8 cellular contexts compared by ENCODE assay signal in genomic region chr2:11753886-11754704, GRCh38. TPM values are rescaled to one million over a fixed set of nuclear protein-coding genes. Genes with fewer than 3 reads are reported as not detected.
DNase-seq lines count a peak whose midpoint lies in the region; ATAC-seq and TF ChIP-seq lines count a peak whose summit lies in the region.

No MANE protein-coding gene starts in this region.

- ATAC-seq in GM19397 (IDR thresholded peaks at IDR 0.05; ENCODE audit: unreplicated experiment) (peak; percentile 35), HG03520 (IDR thresholded peaks at IDR 0.05; ENCODE audit: unreplicated experiment) (peak; percentile 23), RWPE2 (ENCODE audit: low read depth) (peak; percentile 79)
- ATAC-seq in activated naive CD4-positive, alpha-beta T cell treated with anti-CD3 and anti-CD28 coated beads, Interleukin-2, amount 50 U/mL, for 72 hours: peak; percentile 80 to 81

- 68% methylated on average over 15 of the region's 15 CpGs for WGBS in hepatocyte (ENCODE audit: low lambda C conversion rate, missing lambda C conversion rate)

- H3K27me3 ChIP-seq in RWPE2 (ENCODE audit: insufficient read depth, poor library complexity, severe bottlenecking): no peaks in the 10 kb centered on the region
- no peaks in the 10 kb centered on the region for H3K27me3 ChIP-seq in hepatocyte

- H3K27ac ChIP-seq in RWPE2 (ENCODE audit: poor library complexity, severe bottlenecking): peak overlapping the region; percentile 51
- peak overlapping the region; percentile 10 for H3K27ac ChIP-seq in hepatocyte

- no peaks in the 10 kb centered on the region for H3K9me2 ChIP-seq in hepatocyte (replicated peaks; ENCODE audit: insufficient read depth)

- TF ChIP-seq CTCF in RWPE2 (IDR thresholded peaks at IDR 0.05; ENCODE audit: poor library complexity, severe bottlenecking): no peak
- TF ChIP-seq CTCF in hepatocyte (IDR thresholded peaks at IDR 0.05; ENCODE audit: poor library complexity): no peak

- H3K9me3 ChIP-seq in RWPE2 (ENCODE audit: severe bottlenecking) (no peaks in the 10 kb centered on the region), hepatocyte (ENCODE audit: low read depth) (no peaks in the 10 kb centered on the region)

- H3K4me3 ChIP-seq in RWPE2 (ENCODE audit: severe bottlenecking): no peak overlapping the region
- no peak overlapping the region for H3K4me3 ChIP-seq in hepatocyte

- H3K9me3 Mint-ChIP-seq in activated naive CD4-positive, alpha-beta T cell treated with anti-CD3 and anti-CD28 coated beads, Interleukin-2, amount 50 U/mL, for 72 hours: no peaks in the 10 kb centered on the region

- no peak overlapping the region for H2AFZ ChIP-seq in hepatocyte

- H3K4me2 ChIP-seq in hepatocyte: peak overlapping the region; percentile 50

- H3K79me2 ChIP-seq in hepatocyte: peaks cover 94% of the 10 kb centered on the region

- H4K20me1 ChIP-seq in hepatocyte (ENCODE audit: insufficient read depth, poor library complexity, severe bottlenecking): peaks cover 68% of the 10 kb centered on the region

- H3K4me1 ChIP-seq in RWPE2 (ENCODE audit: insufficient read depth, poor library complexity, severe bottlenecking) (peaks cover 32% of the 10 kb centered on the region), hepatocyte (ENCODE audit: insufficient read depth) (peaks cover 8% of the 10 kb centered on the region)

- peaks cover 2 to 24% of the 10 kb centered on the region in 2 donors for H3K36me3 Mint-ChIP-seq in activated naive CD4-positive, alpha-beta T cell treated with anti-CD3 and anti-CD28 coated beads, Interleukin-2, amount 50 U/mL, for 72 hours

- H3K36me3 ChIP-seq in RWPE2 (ENCODE audit: low read depth): peaks cover 24% of the 10 kb centered on the region
- no peaks in the 10 kb centered on the region for H3K36me3 ChIP-seq in hepatocyte (replicated peaks; ENCODE audit: insufficient read depth, low read depth)

- H3K27ac Mint-ChIP-seq in activated naive CD4-positive, alpha-beta T cell treated with anti-CD3 and anti-CD28 coated beads, Interleukin-2, amount 50 U/mL, for 72 hours: peak overlapping the region; percentile 94 to 97

- DNase-seq in CD1c-positive myeloid dendritic cell (ENCODE audit: extremely low spot score) (peak; percentile 71), RWPE2 (ENCODE audit: low spot score) (no peak), hepatocyte (ENCODE audit: low spot score) (no peak), amygdala (lab: John Stamatoyannopoulos, UW) (no peak)
- DNase-seq in activated naive CD4-positive, alpha-beta T cell treated with anti-CD3 and anti-CD28 coated beads, Interleukin-2, amount 50 U/mL, for 72 hours (ENCODE audit: low spot score in 2 of 2): peak; percentile 68 to 87
- peak; percentile 35 for DNase-seq in stimulated activated CD8-positive, alpha-beta memory T cell treated with anti-CD3 and anti-CD28 coated beads, Interleukin-15, amount 100 ng/mL, for 1 hour (ENCODE audit: low read depth)

RNA-seq across cellular contexts. Expression of gene LPIN1, which starts 7.7 kb away (rescaled TPM):
- total RNA-seq in activated naive CD4-positive, alpha-beta T cell treated with anti-CD3 and anti-CD28 coated beads, Interleukin-2, amount 50 U/mL, for 72 hours: 10 to 100 TPM; 68.6 to 92.9 TPM
- 35.3 and 42.6 TPM in 2 replicates for total RNA-seq in hepatocyte
- 34.5 and 45.8 TPM in 2 replicates for polyA plus RNA-seq in hepatocyte

Comparison
In these comparisons a context has a peak if more than half of its experiments do, and no peak if none do; other contexts are left out.
1. DNase-seq: peak in CD1c-positive myeloid dendritic cell (single experiment), activated naive CD4-positive, alpha-beta T cell treated with anti-CD3 and anti-CD28 coated beads, Interleukin-2, amount 50 U/mL, for 72 hours (2 of 2) and stimulated activated CD8-positive, alpha-beta memory T cell treated with anti-CD3 and anti-CD28 coated beads, Interleukin-15, amount 100 ng/mL, for 1 hour (single experiment); none in RWPE2 (single experiment), hepatocyte (single experiment) and amygdala (0 of 56).
2. ATAC-seq: peak in every context shown above with its lines; median percentile 80 in activated naive CD4-positive, alpha-beta T cell treated with anti-CD3 and anti-CD28 coated beads, Interleukin-2, amount 50 U/mL, for 72 hours; 79 in RWPE2; 35 in GM19397; 23 in HG03520.